In the genomic region with DNA sequence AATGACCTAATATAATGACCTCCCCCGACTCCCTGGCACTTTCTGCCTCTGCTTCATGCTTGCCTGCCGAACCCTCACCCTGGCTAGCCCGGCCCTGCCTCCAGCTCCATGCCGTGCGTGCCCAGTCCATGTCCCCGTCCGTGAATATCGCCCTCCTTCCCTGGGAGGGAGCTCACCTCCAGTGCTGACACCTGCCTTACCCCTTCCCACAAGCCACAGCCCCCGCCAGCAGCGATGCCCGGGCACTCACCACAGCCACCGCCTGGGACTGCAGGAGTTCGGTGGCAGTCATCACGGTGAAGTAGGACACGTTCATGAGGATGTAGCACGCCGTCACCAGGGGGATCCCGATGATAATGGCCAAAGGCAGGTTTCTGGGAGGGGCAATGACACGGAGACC, we compare ENCODE assay signal across 28 cellular contexts. TPM values are rescaled to one million over a fixed set of nuclear protein-coding genes. Genes with fewer than 3 reads are reported as not detected.
"Had no signal": no experiment of that assay in that cellular context is flagged by ENCODE, and none has a peak within 500 bp of the region (broad histone marks: within the 10 kb centered on the region; RNA-seq: fewer than 3 reads in every experiment).

No MANE protein-coding gene starts in this region.

- H3K27ac Mint-ChIP-seq: natural killer cell; progenitor cell of endocrine pancreas; stimulated activated memory B cell treated with anti-CD40 and anti-IgM and Interleukin-4, amounts not matched to agents 10 μg/mL and 1 μg/mL and 100 μg/mL, for 72 hours had no signal

- H3K27me3 ChIP-seq: esophagus muscularis mucosa, foreskin keratinocyte, heart right ventricle, left lung, ovary, suprapubic skin, vagina had no signal

- H3K9me3 ChIP-seq: esophagus muscularis mucosa, heart right ventricle, left lung, ovary, suprapubic skin, transverse colon, vagina had no signal

- H3K4me1 ChIP-seq: esophagus muscularis mucosa, foreskin keratinocyte, heart right ventricle, left lung, suprapubic skin, transverse colon, vagina had no signal

- H3K9me3 Mint-ChIP-seq: central memory CD8-positive, alpha-beta T cell; natural killer cell; stimulated activated memory B cell treated with anti-CD40 and anti-IgM and Interleukin-4, amounts not matched to agents 10 μg/mL and 1 μg/mL and 100 μg/mL, for 72 hours had no signal

- H3K4me3 ChIP-seq: coronary artery, esophagus muscularis mucosa, heart right ventricle, left lung, ovary, smooth muscle cell, suprapubic skin, transverse colon, vagina had no signal

- H3K36me3 ChIP-seq: esophagus muscularis mucosa, heart right ventricle, left lung, ovary, suprapubic skin, transverse colon, vagina had no signal

- H3K4me2 ChIP-seq: smooth muscle cell had no signal

- ATAC-seq: foreskin keratinocyte; heart right ventricle; left cardiac atrium; left lung; natural killer cell; sciatic nerve; stimulated activated memory B cell treated with anti-CD40 and anti-IgM and Interleukin-4, amounts not matched to agents 10 μg/mL and 1 μg/mL and 100 μg/mL, for 72 hours; stimulated activated naive CD8-positive, alpha-beta T cell treated with anti-CD3 and anti-CD28 coated beads, Interleukin-15, Interleukin-2, amounts not matched to agents 100 U/mL and 50 U/mL, for 24 hours had no signal

- H3K27ac ChIP-seq: coronary artery, esophagus muscularis mucosa, foreskin keratinocyte, heart right ventricle, left lung, ovary, suprapubic skin, transverse colon, vagina had no signal

- H3K36me3 Mint-ChIP-seq: natural killer cell; stimulated activated memory B cell treated with anti-CD40 and anti-IgM and Interleukin-4, amounts not matched to agents 10 μg/mL and 1 μg/mL and 100 μg/mL, for 72 hours had no signal

- H3K4me3 Mint-ChIP-seq: central memory CD8-positive, alpha-beta T cell; natural killer cell; stimulated activated memory B cell treated with anti-CD40 and anti-IgM and Interleukin-4, amounts not matched to agents 10 μg/mL and 1 μg/mL and 100 μg/mL, for 72 hours had no signal

- H3K4me1 Mint-ChIP-seq: central memory CD8-positive, alpha-beta T cell; stimulated activated memory B cell treated with anti-CD40 and anti-IgM and Interleukin-4, amounts not matched to agents 10 μg/mL and 1 μg/mL and 100 μg/mL, for 72 hours had no signal

- DNase-seq: dermis blood vessel endothelial cell; effector memory CD4-positive, alpha-beta T cell; foreskin keratinocyte; glutamatergic neuron; heart right ventricle; hippocampal formation; left cardiac atrium; natural killer cell; ovary; stimulated activated CD4-positive, alpha-beta T cell treated with anti-CD3 and anti-CD28 coated beads, Interleukin-2, amount 100 ng/mL, for 24 hours; stimulated activated CD4-positive, alpha-beta T cell treated with anti-CD3 and anti-CD28 coated beads, Interleukin-4, amount 100 ng/mL, for 24 hours; stimulated activated naive CD8-positive, alpha-beta T cell treated with anti-CD3 and anti-CD28 coated beads, Interleukin-15, Interleukin-2, amounts not matched to agents 100 U/mL and 50 U/mL, for 24 hours; transverse colon had no signal

RNA-seq across cellular contexts. Expression of a gene that starts 10.0 kb away (rescaled TPM):
- total RNA-seq: dermis blood vessel endothelial cell, endothelial cell of umbilical vein, epithelial cell of proximal tubule, foreskin keratinocyte, kidney epithelial cell, mononuclear cell, smooth muscle cell, vagina had no signal
- polyA plus RNA-seq: fibroblast of lung had no signal
